8 cellular contexts compared by ENCODE assay signal in the genomic region with DNA sequence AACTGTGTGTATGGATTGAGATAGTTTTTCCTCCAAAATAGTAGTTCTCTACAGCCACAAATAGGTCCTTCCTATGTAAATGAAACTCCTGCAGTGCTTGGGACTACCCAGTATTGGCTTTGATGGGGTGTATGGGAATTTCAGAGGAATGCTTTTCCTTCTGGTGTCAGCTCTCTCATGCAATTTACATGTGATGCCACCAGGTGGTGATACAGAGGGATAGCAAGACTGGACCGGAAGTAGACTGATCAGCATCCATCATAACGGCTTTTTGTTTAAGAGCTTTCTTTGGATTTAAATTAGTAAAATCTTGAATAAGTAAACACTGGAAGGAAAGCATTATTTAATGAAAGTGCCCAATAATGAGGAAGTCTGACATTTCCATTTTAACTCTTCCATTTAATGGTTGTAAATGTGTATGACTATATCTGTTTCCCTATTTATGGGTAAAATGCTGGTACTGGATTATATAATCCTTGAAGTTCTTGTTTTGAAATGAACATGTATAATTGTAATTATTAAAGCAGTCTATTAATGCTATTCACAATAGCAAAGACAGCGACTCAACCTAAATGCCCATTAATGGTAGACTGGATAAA. TPM values are rescaled to one million over a fixed set of nuclear protein-coding genes. Genes with fewer than 3 reads are reported as not detected.
DNase-seq lines count a peak whose midpoint lies in the region; ATAC-seq and TF ChIP-seq lines count a peak whose summit lies in the region.

No MANE protein-coding gene starts in this region.

- H4K20me1 ChIP-seq in MM.1S (ENCODE audit: insufficient read depth, low read length), result no peaks in the 10 kb centered on the region

- intact Hi-C loops in body of pancreas (cut with DNase I) (no loop called here), vagina (cut with DNase I) (no loop called here)

- H3K27me3 ChIP-seq in cardiac muscle cell (no peaks in the 10 kb centered on the region), right atrium auricular region (no peaks in the 10 kb centered on the region), MM.1S (replicated peaks; ENCODE audit: insufficient read depth, low read length) (no peaks in the 10 kb centered on the region), body of pancreas (no peaks in the 10 kb centered on the region), vagina (no peaks in the 10 kb centered on the region)

- H3F3A ChIP-seq in MM.1S (ENCODE audit: insufficient read depth, low read length), result no peaks in the 10 kb centered on the region

- TF ChIP-seq POLR2A in body of pancreas (IDR thresholded peaks at IDR 0.05) (no peak), vagina (IDR thresholded peaks at IDR 0.05) (no peak)

- H3K9me3 ChIP-seq in cardiac muscle cell (ENCODE audit: low read depth) (no peaks in the 10 kb centered on the region), right atrium auricular region (no peaks in the 10 kb centered on the region), MM.1S (replicated peaks; ENCODE audit: insufficient read depth, low read length) (no peaks in the 10 kb centered on the region), body of pancreas (no peaks in the 10 kb centered on the region), vagina (no peaks in the 10 kb centered on the region)

- H3K36me3 ChIP-seq in cardiac muscle cell (no peaks in the 10 kb centered on the region), right atrium auricular region (no peaks in the 10 kb centered on the region), MM.1S (replicated peaks; ENCODE audit: insufficient read depth, low read length) (no peaks in the 10 kb centered on the region), body of pancreas (replicated peaks in 1 of 2; ENCODE audit: insufficient read depth in 1 of 2, low read depth in 2 of 2) (no peaks in the 10 kb centered on the region), vagina (no peaks in the 10 kb centered on the region)

- H3K9ac ChIP-seq in MM.1S (ENCODE audit: low read length), result no peak overlapping the region

- DNase-seq in cardiac muscle cell (ENCODE audit: low read depth in 1 of 2, low spot score in 1 of 2) (peak in 1 of 2 donors; percentile 22), right atrium auricular region (ENCODE audit: low spot score) (no peak), MM.1S (peak; percentile 50), body of pancreas (peak in 2 of 4 donors; percentile 29 to 30), renal cortical epithelial cell (ENCODE audit: low read depth) (peak; percentile 42), coronary artery (ENCODE audit: low spot score) (no peak), vagina (ENCODE audit: extremely low spot score in 2 of 2) (no peak)

- TF ChIP-seq CTCF in cardiac muscle cell (IDR thresholded peaks at IDR 0.05; ENCODE audit: low read depth, low read length) (peak; percentile 43), right atrium auricular region (IDR thresholded peaks at IDR 0.05) (peak in 1 of 2 donors; percentile 18), MM.1S (IDR thresholded peaks at IDR 0.05; ENCODE audit: low read length) (peak; percentile 79), body of pancreas (IDR thresholded peaks at IDR 0.05) (peak; percentile 11 to 62 (median 46)), coronary artery (IDR thresholded peaks at IDR 0.05) (no peak), vagina (IDR thresholded peaks at IDR 0.05) (no peak)

- H3K79me2 ChIP-seq in MM.1S (ENCODE audit: low read length), result no peaks in the 10 kb centered on the region

- no peaks in the 10 kb centered on the region for H3K9me2 ChIP-seq in MM.1S (replicated peaks; ENCODE audit: insufficient read depth, low read length)

- no peak overlapping the region for H3K27ac ChIP-seq in cardiac muscle cell
- H3K27ac ChIP-seq in right atrium auricular region, result no peak overlapping the region
- no peak overlapping the region for H3K27ac ChIP-seq in MM.1S (ENCODE audit: low read length)
- H3K27ac ChIP-seq in body of pancreas, result no peak overlapping the region
- no peak overlapping the region for H3K27ac ChIP-seq in coronary artery
- H3K27ac ChIP-seq in vagina, result no peak overlapping the region

- H3K4me3 ChIP-seq in cardiac muscle cell (no peak overlapping the region), right atrium auricular region (no peak overlapping the region), MM.1S (ENCODE audit: low read length) (no peak overlapping the region), body of pancreas (no peak overlapping the region), coronary artery (no peak overlapping the region), vagina (no peak overlapping the region)

- no peak overlapping the region for H2AFZ ChIP-seq in MM.1S (ENCODE audit: low read length)

- H3K4me2 ChIP-seq in MM.1S (ENCODE audit: low read depth, low read length), result peak overlapping the region; percentile 12; the same call in 1 of the 2 replicates

- H3K4me1 ChIP-seq in cardiac muscle cell (ENCODE audit: low read depth) (peaks cover 27% of the 10 kb centered on the region), right atrium auricular region (no peaks in the 10 kb centered on the region), MM.1S (ENCODE audit: low read length) (0 out of 2 replicates have a peak, but pooled peaks cover 7% of the 10 kb centered on the region), body of pancreas (no peaks in the 10 kb centered on the region), vagina (no peaks in the 10 kb centered on the region)

- ATAC-seq in body of pancreas (peak; percentile 35), GM19395 (IDR thresholded peaks at IDR 0.05; ENCODE audit: unreplicated experiment) (no peak)

- 48 to 71% methylated on average over 3 of the region's 3 CpGs for WGBS in body of pancreas, 2 donors

RNA-seq across cellular contexts. Expression of a gene that starts 22.7 kb away (rescaled TPM):
- 21.2 and 24.4 TPM in 2 replicates for total RNA-seq in cardiac muscle cell
- 20.6 and 21.9 TPM in 2 replicates for polyA plus RNA-seq in cardiac muscle cell
- 10 to 100 TPM; 14.1 to 41.3 TPM for total RNA-seq in right atrium auricular region
- 1 to 10 TPM; 1.3 to 4.2 TPM for total RNA-seq in body of pancreas
- total RNA-seq in renal cortical epithelial cell, result 0.20 and 0.52 TPM in 2 replicates
- total RNA-seq in vagina, result 12.0 TPM

Comparison
In these comparisons a context has a peak if more than half of its experiments do, and no peak if none do; other contexts are left out.
1. DNase-seq: peak in MM.1S (single experiment) and renal cortical epithelial cell (single experiment); none in right atrium auricular region (single experiment), coronary artery (single experiment) and vagina (0 of 2).
2. CTCF ChIP-seq: peak in cardiac muscle cell (single experiment), MM.1S (single experiment) and body of pancreas (7 of 7); none in coronary artery (single experiment) and vagina (0 of 3).